ENCODE assay signal across 17 cellular contexts in genomic region chr4:39716356-39716755, GRCh38.
"Had no signal": no experiment of that assay in that cellular context is flagged by ENCODE, and none has a peak within 500 bp of the region (broad histone marks: within the 10 kb centered on the region; RNA-seq: fewer than 3 reads in every experiment).

No MANE protein-coding gene starts in this region.

- H3K36me3 ChIP-seq: cardiac muscle cell had no signal

- H3K4me3 ChIP-seq: cardiac muscle cell, esophagus muscularis mucosa, hepatocyte, left lung, mucosa of descending colon, thyroid gland had no signal

- ATAC-seq: activated naive CD4-positive, alpha-beta T cell treated with anti-CD3 and anti-CD28 coated beads, Interleukin-2, amount 50 U/mL, for 72 hours; left lung; mucosa of descending colon; naive thymus-derived CD4-positive, alpha-beta T cell; stimulated activated effector memory CD8-positive, alpha-beta T cell treated with anti-CD3 and anti-CD28 coated beads, Interleukin-12 subunit alpha, Interleukin-12 subunit beta, amount 100 ng/mL, for 72 hours; T-cell had no signal

- FAIRE-seq: colon, keratinocyte, urothelium cell line had no signal

- H3K27ac ChIP-seq: cardiac muscle cell, esophagus muscularis mucosa, hepatocyte, left lung, neutrophil, thyroid gland had no signal

- H3K4me3 Mint-ChIP-seq: stimulated activated effector memory CD8-positive, alpha-beta T cell treated with anti-CD3 and anti-CD28 coated beads, Interleukin-12 subunit alpha, Interleukin-12 subunit beta, amount 100 ng/mL, for 72 hours had no signal

- DNase-seq: activated effector memory CD4-positive, alpha-beta T cell treated with Interleukin-2 at 50 U/mL for 16 hours; left lung; mammary epithelial cell; mucosa of descending colon; naive thymus-derived CD4-positive, alpha-beta T cell; T-cell; T1000; thyroid gland had no signal

- H3K9me3 Mint-ChIP-seq: activated naive CD4-positive, alpha-beta T cell treated with anti-CD3 and anti-CD28 coated beads, Interleukin-2, amount 50 U/mL, for 72 hours; naive thymus-derived CD4-positive, alpha-beta T cell; stimulated activated effector memory CD8-positive, alpha-beta T cell treated with anti-CD3 and anti-CD28 coated beads, Interleukin-12 subunit alpha, Interleukin-12 subunit beta, amount 100 ng/mL, for 72 hours; T-cell had no signal

- H3K27me3 Mint-ChIP-seq: naive thymus-derived CD4-positive, alpha-beta T cell; T-cell had no signal

- H3K4me2 ChIP-seq: hepatocyte had no signal

- H3K9me3 ChIP-seq: esophagus muscularis mucosa, left lung, mucosa of descending colon, neutrophil, thyroid gland had no signal

- H2AFZ ChIP-seq: hepatocyte had no signal

- H3K27ac Mint-ChIP-seq: T-cell had no signal

- H3K27me3 ChIP-seq: cardiac muscle cell, esophagus muscularis mucosa, hepatocyte, left lung, neutrophil, thyroid gland had no signal
